In genomic region chr9:137590123-137590468, GRCh38 we compare ENCODE assay signal across 8 cellular contexts. TPM values are rescaled to one million over a fixed set of nuclear protein-coding genes. Genes with fewer than 3 reads are reported as not detected.
A peak's percentile ranks its signal among the peaks of the same experiment; 100 is the strongest.
DNase-seq lines count a peak whose midpoint lies in the region; ATAC-seq, FAIRE-seq and TF ChIP-seq lines count a peak whose summit lies in the region.

No MANE protein-coding gene starts in this region.

- no peak for TF ChIP-seq CTCF in 22Rv1 (IDR thresholded peaks at IDR 0.05)
- TF ChIP-seq CTCF in VCaP (conservative IDR thresholded peaks at IDR 0.05), result no peak
- TF ChIP-seq CTCF in liver (IDR thresholded peaks at IDR 0.05; ENCODE audit: low read depth, low read length, missing input control), result no peak
- no peak for TF ChIP-seq CTCF in D721Med (IDR thresholded peaks at IDR 0.05; ENCODE audit: insufficient read depth, missing control alignments)

- DNase-seq in D721Med (ENCODE audit: insufficient read length, low spot score) (no peak), NCI-H1105 (lab: John Stamatoyannopoulos, UW) (no peak), SW480 (ENCODE audit: low spot score) (no peak)

- H3K4me3 ChIP-seq in liver (ENCODE audit: low read depth in 1 of 3, low read length in 3 of 3), result peak overlapping the region in 2 of 3 donors; percentile 16 to 86

- H3K27ac ChIP-seq in 22Rv1 (peak overlapping the region; percentile 67), VCaP (peak overlapping the region; percentile 91), liver (ENCODE audit: low read depth in 1 of 2, low read length in 2 of 2) (no peak overlapping the region)

- no peak overlapping the region for H3K9ac ChIP-seq in liver (ENCODE audit: low read depth in 1 of 2, low read length in 2 of 2)

- no peaks in the 10 kb centered on the region for H3K9me3 ChIP-seq in liver (ENCODE audit: control insufficient read depth in 4 of 4, low read length in 3 of 4)

- FAIRE-seq in D721Med (lab: Jason Lieb, UNC), result no peak

- no peaks in the 10 kb centered on the region for H3K27me3 ChIP-seq in liver (ENCODE audit: control insufficient read depth in 4 of 4, insufficient read depth in 4 of 4, low read length in 3 of 4)

- ATAC-seq in GM21447 (IDR thresholded peaks at IDR 0.05; ENCODE audit: unreplicated experiment), result peak; percentile 12
- ATAC-seq in GM18868 (IDR thresholded peaks at IDR 0.05; ENCODE audit: unreplicated experiment), result no peak

- TF ChIP-seq RAD21 in liver (IDR thresholded peaks at IDR 0.05), result no peak

- H3K36me3 ChIP-seq in liver (ENCODE audit: control insufficient read depth in 4 of 4, insufficient read depth in 3 of 4, low read depth in 1 of 4, low read length in 3 of 4), result peaks cover 4 to 19% (median 13%) of the 10 kb centered on the region in 4 donors

- WGBS in liver, result 2% methylated on average over 61 of the region's 61 CpGs

- H3K4me1 ChIP-seq in liver (ENCODE audit: control insufficient read depth in 4 of 4, insufficient read depth in 4 of 4, low read length in 3 of 4), result peaks cover 5 to 30% (median 22%) of the 10 kb centered on the region in 4 donors

TF ChIP-seq in liver, 16 proteins besides CTCF, POLR2A, EP300 and RAD21:
- TF ChIP-seq FOXA2 (IDR thresholded peaks at IDR 0.05) (no peak), TAF1 (conservative IDR thresholded peaks at IDR 0.05) (no peak), FOXA1 (IDR thresholded peaks at IDR 0.05) (no peak), YY1 (IDR thresholded peaks at IDR 0.05) (no peak), HNF4A (conservative IDR thresholded peaks at IDR 0.05) (no peak), RXRA (IDR thresholded peaks at IDR 0.05) (no peak), NR2F2 (IDR thresholded peaks at IDR 0.05) (no peak), EGR1 (IDR thresholded peaks at IDR 0.05; ENCODE audit: low read depth in 2 of 2) (no peak), MAX (IDR thresholded peaks at IDR 0.05) (no peak), SP1 (IDR thresholded peaks at IDR 0.05) (no peak), GABPA (IDR thresholded peaks at IDR 0.05 in 1 of 2, conservative IDR thresholded peaks at IDR 0.05 in 1 of 2) (no peak), HNF4G (IDR thresholded peaks at IDR 0.05) (no peak), JUND (IDR thresholded peaks at IDR 0.05) (no peak), REST (IDR thresholded peaks at IDR 0.05) (no peak)
- TF ChIP-seq, protein P1, sequence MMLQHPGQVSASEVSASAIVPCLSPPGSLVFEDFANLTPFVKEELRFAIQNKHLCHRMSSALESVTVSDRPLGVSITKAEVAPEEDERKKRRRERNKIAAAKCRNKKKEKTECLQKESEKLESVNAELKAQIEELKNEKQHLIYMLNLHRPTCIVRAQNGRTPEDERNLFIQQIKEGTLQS (IDR thresholded peaks at IDR 0.05), result no peak

RNA-seq across cellular contexts. Expression of gene ZMYND19, which starts 0.2 kb away (rescaled TPM):
- 1 to 10 TPM; 7.0 to 7.1 TPM for total RNA-seq in liver
- 1 to 10 TPM; 2.4 to 7.0 TPM for polyA plus RNA-seq in liver

RNA-seq across cellular contexts. Expression of gene DPH7, which starts 11.4 kb away (rescaled TPM):
- total RNA-seq in liver, result 10 to 100 TPM in 1 of 2 donors, 1 to 10 TPM in 1; 9.4 to 18.9 TPM
- 10 to 100 TPM in 1 of 2 donors, 1 to 10 TPM in 1; 7.9 to 15.1 TPM for polyA plus RNA-seq in liver

RNA-seq across cellular contexts. Expression of gene ARRDC1, which starts 15.4 kb away (rescaled TPM):
- 10 to 100 TPM in 1 of 2 donors, 1 to 10 TPM in 1; 9.8 to 31.6 TPM for total RNA-seq in liver
- polyA plus RNA-seq in liver, result 10 to 100 TPM; 19.9 to 26.9 TPM

RNA-seq across cellular contexts. Expression of gene EHMT1, which starts 28.7 kb away (rescaled TPM):
- 10 to 100 TPM; 37.5 to 48.2 TPM for total RNA-seq in liver
- 10 to 100 TPM; 16.1 to 17.1 TPM for polyA plus RNA-seq in liver

RNA-seq across cellular contexts. Expression of gene MRPL41, which starts 38.4 kb away (rescaled TPM):
- total RNA-seq in liver, result 10 to 100 TPM; 31.7 to 34.4 TPM
- polyA plus RNA-seq in liver, result 100 to 1,000 TPM in 1 of 2 donors, 10 to 100 TPM in 1; 64.3 to 120 TPM

Comparison
In these comparisons a context has a peak if more than half of its experiments do, and no peak if none do; other contexts are left out.
1. H3K27ac ChIP-seq: peak in 22Rv1 (single experiment) and VCaP (single experiment); none in liver (0 of 2).